Comparison of ENCODE assay signal across 1 cellular context in the genomic region with DNA sequence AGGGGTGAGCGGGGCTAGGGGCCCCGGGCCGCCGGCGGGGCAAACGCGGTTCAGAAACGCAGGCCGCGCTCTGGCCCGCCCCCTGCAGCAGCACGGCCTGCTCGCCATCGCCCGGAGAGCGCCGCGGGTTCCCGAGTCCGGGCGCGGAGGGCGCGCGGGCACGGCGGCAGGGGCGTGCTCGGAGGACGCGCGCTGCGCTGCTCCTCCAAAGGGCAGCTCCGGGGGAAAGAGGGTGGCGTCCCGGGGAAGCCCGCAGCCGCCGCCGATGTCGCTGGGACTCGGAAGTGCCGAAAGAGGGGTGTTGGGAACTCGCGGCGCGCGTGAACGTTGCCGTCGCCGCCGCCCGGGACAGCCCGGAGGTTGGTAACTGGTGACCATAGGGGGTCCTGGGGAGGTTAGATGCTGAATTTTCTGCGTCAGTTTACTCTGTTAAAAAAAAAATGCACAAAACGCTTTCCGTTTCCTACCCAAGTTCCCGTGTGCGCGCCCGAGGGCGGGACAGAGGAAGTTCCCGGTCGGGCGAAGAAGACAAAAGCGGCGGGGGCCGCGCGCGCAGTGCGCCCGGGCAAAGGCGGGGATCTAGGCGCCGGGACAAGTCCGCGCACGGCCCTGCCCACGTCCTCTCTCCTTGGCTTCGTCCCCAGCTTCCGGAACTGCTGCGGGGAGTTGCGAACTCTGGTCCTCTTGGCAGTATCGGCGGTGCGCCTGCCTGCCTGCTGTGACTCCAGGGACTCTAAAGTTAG.
TF ChIP-seq lines count a peak whose summit lies in the region.

TSS of gene HHAT (plus strand) at position 157 of the 743 bp plus-strand sequence. CDS start 20,074 bp downstream, outside the sequence.

TF ChIP-seq in GM12878, 131 proteins besides CTCF, POLR2A, EP300 and RAD21 (continued from another document and continues in another):
- peak; percentile 66; the same call in 1 of the 2 replicates for TF ChIP-seq RB1 (IDR thresholded peaks at IDR 0.05; ENCODE audit: borderline replicate concordance)
- TF ChIP-seq NR2C1 (IDR thresholded peaks at IDR 0.05), result no peak
- TF ChIP-seq POU2F2 (IDR thresholded peaks at IDR 0.05; ENCODE audit: borderline replicate concordance, low read depth, low read length), result no peak
- no peak for TF ChIP-seq RBBP5 (conservative IDR thresholded peaks at IDR 0.05)
- TF ChIP-seq, protein P1, sequence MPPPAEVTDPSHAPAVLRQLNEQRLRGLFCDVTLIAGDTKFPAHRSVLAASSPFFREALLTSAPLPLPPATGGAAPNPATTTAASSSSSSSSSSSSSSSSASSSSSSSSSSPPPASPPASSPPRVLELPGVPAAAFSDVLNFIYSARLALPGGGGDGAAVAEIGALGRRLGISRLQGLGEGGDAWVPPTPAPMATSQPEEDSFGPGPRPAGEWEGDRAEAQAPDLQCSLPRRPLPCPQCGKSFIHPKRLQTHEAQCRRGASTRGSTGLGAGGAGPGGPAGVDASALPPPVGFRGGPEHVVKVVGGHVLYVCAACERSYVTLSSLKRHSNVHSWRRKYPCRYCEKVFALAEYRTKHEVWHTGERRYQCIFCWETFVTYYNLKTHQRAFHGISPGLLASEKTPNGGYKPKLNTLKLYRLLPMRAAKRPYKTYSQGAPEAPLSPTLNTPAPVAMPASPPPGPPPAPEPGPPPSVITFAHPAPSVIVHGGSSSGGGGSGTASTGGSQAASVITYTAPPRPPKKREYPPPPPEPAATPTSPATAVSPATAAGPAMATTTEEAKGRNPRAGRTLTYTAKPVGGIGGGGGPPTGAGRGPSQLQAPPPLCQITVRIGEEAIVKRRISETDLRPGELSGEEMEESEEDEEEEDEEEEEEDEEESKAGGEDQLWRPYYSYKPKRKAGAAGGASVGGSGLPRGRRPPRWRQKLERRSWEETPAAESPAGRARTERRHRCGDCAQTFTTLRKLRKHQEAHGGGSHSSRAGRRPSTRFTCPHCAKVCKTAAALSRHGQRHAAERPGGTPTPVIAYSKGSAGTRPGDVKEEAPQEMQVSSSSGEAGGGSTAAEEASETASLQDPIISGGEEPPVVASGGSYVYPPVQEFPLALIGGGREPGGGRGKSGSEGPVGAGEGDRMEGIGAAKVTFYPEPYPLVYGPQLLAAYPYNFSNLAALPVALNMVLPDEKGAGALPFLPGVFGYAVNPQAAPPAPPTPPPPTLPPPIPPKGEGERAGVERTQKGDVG (CRISPR knock-in tag; IDR thresholded peaks at IDR 0.05), result peak; percentile 49; the same call in 1 of the 2 replicates
- peak; percentile 61; the same call in 1 of the 2 replicates for TF ChIP-seq NR2F1 (conservative IDR thresholded peaks at IDR 0.05)
- TF ChIP-seq, protein P2, sequence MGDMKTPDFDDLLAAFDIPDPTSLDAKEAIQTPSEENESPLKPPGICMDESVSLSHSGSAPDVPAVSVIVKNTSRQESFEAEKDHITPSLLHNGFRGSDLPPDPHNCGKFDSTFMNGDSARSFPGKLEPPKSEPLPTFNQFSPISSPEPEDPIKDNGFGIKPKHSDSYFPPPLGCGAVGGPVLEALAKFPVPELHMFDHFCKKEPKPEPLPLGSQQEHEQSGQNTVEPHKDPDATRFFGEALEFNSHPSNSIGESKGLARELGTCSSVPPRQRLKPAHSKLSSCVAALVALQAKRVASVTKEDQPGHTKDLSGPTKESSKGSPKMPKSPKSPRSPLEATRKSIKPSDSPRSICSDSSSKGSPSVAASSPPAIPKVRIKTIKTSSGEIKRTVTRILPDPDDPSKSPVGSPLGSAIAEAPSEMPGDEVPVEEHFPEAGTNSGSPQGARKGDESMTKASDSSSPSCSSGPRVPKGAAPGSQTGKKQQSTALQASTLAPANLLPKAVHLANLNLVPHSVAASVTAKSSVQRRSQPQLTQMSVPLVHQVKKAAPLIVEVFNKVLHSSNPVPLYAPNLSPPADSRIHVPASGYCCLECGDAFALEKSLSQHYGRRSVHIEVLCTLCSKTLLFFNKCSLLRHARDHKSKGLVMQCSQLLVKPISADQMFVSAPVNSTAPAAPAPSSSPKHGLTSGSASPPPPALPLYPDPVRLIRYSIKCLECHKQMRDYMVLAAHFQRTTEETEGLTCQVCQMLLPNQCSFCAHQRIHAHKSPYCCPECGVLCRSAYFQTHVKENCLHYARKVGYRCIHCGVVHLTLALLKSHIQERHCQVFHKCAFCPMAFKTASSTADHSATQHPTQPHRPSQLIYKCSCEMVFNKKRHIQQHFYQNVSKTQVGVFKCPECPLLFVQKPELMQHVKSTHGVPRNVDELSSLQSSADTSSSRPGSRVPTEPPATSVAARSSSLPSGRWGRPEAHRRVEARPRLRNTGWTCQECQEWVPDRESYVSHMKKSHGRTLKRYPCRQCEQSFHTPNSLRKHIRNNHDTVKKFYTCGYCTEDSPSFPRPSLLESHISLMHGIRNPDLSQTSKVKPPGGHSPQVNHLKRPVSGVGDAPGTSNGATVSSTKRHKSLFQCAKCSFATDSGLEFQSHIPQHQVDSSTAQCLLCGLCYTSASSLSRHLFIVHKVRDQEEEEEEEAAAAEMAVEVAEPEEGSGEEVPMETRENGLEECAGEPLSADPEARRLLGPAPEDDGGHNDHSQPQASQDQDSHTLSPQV (IDR thresholded peaks at IDR 0.05), result no peak
- no peak for TF ChIP-seq SIN3A (IDR thresholded peaks at IDR 0.05; ENCODE audit: low read depth, low read length)
- no peak for TF ChIP-seq NFXL1 (IDR thresholded peaks at IDR 0.05; ENCODE audit: borderline replicate concordance)
- peak; percentile 92 for TF ChIP-seq SMARCA5 (IDR thresholded peaks at IDR 0.05)
- no peak for TF ChIP-seq JUNB (IDR thresholded peaks at IDR 0.05)
- peak; percentile 68 for TF ChIP-seq POLR2AphosphoS5 (IDR thresholded peaks at IDR 0.05; ENCODE audit: low read length)
- TF ChIP-seq, protein P3, sequence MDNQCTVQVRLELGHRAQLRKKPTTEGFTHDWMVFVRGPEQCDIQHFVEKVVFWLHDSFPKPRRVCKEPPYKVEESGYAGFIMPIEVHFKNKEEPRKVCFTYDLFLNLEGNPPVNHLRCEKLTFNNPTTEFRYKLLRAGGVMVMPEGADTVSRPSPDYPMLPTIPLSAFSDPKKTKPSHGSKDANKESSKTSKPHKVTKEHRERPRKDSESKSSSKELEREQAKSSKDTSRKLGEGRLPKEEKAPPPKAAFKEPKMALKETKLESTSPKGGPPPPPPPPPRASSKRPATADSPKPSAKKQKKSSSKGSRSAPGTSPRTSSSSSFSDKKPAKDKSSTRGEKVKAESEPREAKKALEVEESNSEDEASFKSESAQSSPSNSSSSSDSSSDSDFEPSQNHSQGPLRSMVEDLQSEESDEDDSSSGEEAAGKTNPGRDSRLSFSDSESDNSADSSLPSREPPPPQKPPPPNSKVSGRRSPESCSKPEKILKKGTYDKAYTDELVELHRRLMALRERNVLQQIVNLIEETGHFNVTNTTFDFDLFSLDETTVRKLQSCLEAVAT (IDR thresholded peaks at IDR 0.05), result no peak
- peak; percentile 66 for TF ChIP-seq KLF5 (IDR thresholded peaks at IDR 0.05; ENCODE audit: partially characterized antibody)
- peak; percentile 87 for TF ChIP-seq ZNF687 (IDR thresholded peaks at IDR 0.05)
- TF ChIP-seq GATAD2B (conservative IDR thresholded peaks at IDR 0.05; ENCODE audit: low read depth), result peak; percentile 75
- TF ChIP-seq RELB (IDR thresholded peaks at IDR 0.05; ENCODE audit: low read depth), result peak; percentile 53; the same call in 1 of the 2 replicates
- no peak for TF ChIP-seq ZNF622 (IDR thresholded peaks at IDR 0.05)
- TF ChIP-seq, protein P4, sequence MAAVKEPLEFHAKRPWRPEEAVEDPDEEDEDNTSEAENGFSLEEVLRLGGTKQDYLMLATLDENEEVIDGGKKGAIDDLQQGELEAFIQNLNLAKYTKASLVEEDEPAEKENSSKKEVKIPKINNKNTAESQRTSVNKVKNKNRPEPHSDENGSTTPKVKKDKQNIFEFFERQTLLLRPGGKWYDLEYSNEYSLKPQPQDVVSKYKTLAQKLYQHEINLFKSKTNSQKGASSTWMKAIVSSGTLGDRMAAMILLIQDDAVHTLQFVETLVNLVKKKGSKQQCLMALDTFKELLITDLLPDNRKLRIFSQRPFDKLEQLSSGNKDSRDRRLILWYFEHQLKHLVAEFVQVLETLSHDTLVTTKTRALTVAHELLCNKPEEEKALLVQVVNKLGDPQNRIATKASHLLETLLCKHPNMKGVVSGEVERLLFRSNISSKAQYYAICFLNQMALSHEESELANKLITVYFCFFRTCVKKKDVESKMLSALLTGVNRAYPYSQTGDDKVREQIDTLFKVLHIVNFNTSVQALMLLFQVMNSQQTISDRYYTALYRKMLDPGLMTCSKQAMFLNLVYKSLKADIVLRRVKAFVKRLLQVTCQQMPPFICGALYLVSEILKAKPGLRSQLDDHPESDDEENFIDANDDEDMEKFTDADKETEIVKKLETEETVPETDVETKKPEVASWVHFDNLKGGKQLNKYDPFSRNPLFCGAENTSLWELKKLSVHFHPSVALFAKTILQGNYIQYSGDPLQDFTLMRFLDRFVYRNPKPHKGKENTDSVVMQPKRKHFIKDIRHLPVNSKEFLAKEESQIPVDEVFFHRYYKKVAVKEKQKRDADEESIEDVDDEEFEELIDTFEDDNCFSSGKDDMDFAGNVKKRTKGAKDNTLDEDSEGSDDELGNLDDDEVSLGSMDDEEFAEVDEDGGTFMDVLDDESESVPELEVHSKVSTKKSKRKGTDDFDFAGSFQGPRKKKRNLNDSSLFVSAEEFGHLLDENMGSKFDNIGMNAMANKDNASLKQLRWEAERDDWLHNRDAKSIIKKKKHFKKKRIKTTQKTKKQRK (IDR thresholded peaks at IDR 0.05; ENCODE audit: low read depth, low read length), result no peak
- peak; percentile 50; the same call in 1 of the 2 replicates for TF ChIP-seq ZNF384 (IDR thresholded peaks at IDR 0.05; ENCODE audit: borderline replicate concordance, low read depth, low read length)
- TF ChIP-seq ZBTB40 (IDR thresholded peaks at IDR 0.05; ENCODE audit: borderline replicate concordance), result 0 out of 2 replicates have a peak, but pooled peaks have one; percentile 23
- peak; percentile 30 to 72; a peak in 3 of 4 replicates for TF ChIP-seq BHLHE40 (IDR thresholded peaks at IDR 0.05; ENCODE audit: borderline replicate concordance in 1 of 2, low read depth in 2 of 2, low read length in 1 of 2)
- TF ChIP-seq CBX5 (IDR thresholded peaks at IDR 0.05; ENCODE audit: low read depth), result no peak
- TF ChIP-seq SMAD5 (IDR thresholded peaks at IDR 0.05; ENCODE audit: low read depth), result no peak; the same call in 1 of the 2 replicates
- TF ChIP-seq MEF2B (IDR thresholded peaks at IDR 0.05; ENCODE audit: partially characterized antibody, poor library complexity, severe bottlenecking), result no peak
- no peak for TF ChIP-seq CBX3 (IDR thresholded peaks at IDR 0.05; ENCODE audit: borderline replicate concordance, low read depth)
- TF ChIP-seq GABPA (IDR thresholded peaks at IDR 0.05; ENCODE audit: low read depth), result peak; percentile 39; the same call in 1 of the 2 replicates
- TF ChIP-seq CREB1 (IDR thresholded peaks at IDR 0.05; ENCODE audit: low read depth), result no peak; the same call in 1 of the 2 replicates
